21 cellular contexts compared by ENCODE assay signal in genomic region chr11:110890995-110891394, GRCh38.
"Had no signal": no experiment of that assay in that cellular context is flagged by ENCODE, and none has a peak within 500 bp of the region (broad histone marks: within the 10 kb centered on the region; RNA-seq: fewer than 3 reads in every experiment).

No MANE protein-coding gene starts in this region.

- H3K36me3 ChIP-seq: SJSA1 had no signal

- H3K27ac ChIP-seq: KMS-11, SJSA1, SK-N-MC had no signal

- H3K4me1 ChIP-seq: SJSA1 had no signal

- DNase-seq: Kasumi-1, MM.1S, NCI-H1092 treated with DMSO at 0.1 percent for 48 hours, NCI-H1436, NCI-H187, NCI-H2081, NCI-H2107, NCI-H2171, NCI-H446, NCI-H510A, NCI-H524 treated with DMSO at 0.1 percent for 48 hours, NCI-H69, NCI-H774, Right ventricle myocardium superior, RPMI8226, SIG-M5 had no signal

- H3K9me3 ChIP-seq: SJSA1 had no signal

- H3K4me2 ChIP-seq: KMS-11 had no signal

- H3K9ac ChIP-seq: KMS-11 had no signal

- H3K4me3 ChIP-seq: K562, SJSA1, SK-N-MC had no signal

- H3K27me3 ChIP-seq: SJSA1 had no signal

- ATAC-seq: HepG2, K562 had no signal
